In the genomic region with DNA sequence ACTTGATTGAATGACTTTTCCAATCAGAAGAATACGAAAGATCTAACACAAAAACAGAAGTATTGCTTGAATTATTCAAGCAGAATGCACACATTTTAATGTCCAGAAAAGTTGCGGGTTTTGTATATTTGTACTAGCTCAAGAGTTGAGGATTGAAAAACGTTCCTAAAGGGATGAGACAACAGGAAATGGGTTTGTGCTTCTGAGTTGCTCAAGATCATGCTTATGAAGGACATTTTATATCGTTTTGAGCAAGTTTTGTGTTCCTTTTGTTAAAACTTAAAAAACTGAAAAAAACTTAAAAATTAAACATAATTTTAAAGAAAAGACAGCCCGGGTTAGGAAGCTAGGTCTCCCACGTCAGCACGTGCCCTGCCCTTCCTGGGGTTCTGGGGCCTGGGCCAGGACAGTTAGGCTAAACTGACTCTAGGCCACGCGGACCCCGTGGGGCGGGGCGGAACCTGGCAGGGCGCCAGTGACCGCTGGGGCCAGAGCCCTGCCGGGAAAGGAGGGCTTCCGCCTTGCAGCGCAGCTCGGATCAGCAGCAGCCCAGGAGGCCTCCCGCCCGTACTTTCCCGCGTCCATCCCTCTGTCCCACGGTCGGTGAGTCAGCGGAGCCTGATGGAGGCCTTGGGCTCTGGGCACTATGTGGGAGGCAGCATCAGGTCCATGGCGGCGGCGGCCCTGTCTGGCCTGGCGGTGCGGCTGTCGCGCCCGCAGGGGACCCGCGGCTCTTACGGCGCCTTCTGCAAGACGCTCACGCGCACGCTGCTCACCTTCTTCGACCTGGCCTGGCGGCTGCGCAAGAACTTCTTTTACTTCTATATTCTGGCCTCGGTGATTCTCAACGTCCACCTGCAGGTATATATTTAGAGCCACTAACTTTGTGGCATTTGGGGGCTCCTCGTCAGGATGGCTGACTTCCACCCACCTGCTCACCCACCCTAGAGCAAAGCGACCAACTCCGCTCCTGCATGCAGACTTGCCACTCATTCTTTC, we compare ENCODE assay signal across 8 cellular contexts. TPM values are rescaled to one million over a fixed set of nuclear protein-coding genes. Genes with fewer than 3 reads are reported as not detected.
DNase-seq lines count a peak whose midpoint lies in the region; ATAC-seq, FAIRE-seq and TF ChIP-seq lines count a peak whose summit lies in the region.

A gene (plus strand): TSS at position 517 of the 999 bp plus-strand sequence. CDS start 105 bp downstream, at position 622.

- no peak within 1 kb of the TSS for H3K27ac ChIP-seq in keratinocyte (ENCODE audit: control insufficient read depth, insufficient read depth, low read length)
- H3K27ac ChIP-seq in spleen: peak within 1 kb of the TSS in 7 of 8 donors; percentile 35 to 76 (median 59)

- H3K4me3 ChIP-seq in bronchial epithelial cell (ENCODE audit: low read depth, low read length): peak within 1 kb of the TSS; percentile 18
- no peak within 1 kb of the TSS for H3K4me3 ChIP-seq in keratinocyte (ENCODE audit: control insufficient read depth in 2 of 3, extremely low read depth in 1 of 3, insufficient read depth in 2 of 3, low read depth in 1 of 3, low read length in 3 of 3)
- peak within 1 kb of the TSS; percentile 29 to 72 (median 38) for H3K4me3 ChIP-seq in spleen

- H3K9me3 Mint-ChIP-seq in T-helper 1 cell treated with Interleukin-12 subunit alpha and Interleukin-12 subunit beta and Interleukin-4 antibody, amounts not matched to agents 30 μg/mL and 1 μg/mL, for 36 hours: no peaks in the 10 kb centered on the region

- TF ChIP-seq CTCF in bronchial epithelial cell (IDR thresholded peaks at IDR 0.05; ENCODE audit: insufficient read depth, low read length, severe bottlenecking) (no peak), keratinocyte (optimal IDR thresholded peaks at IDR 0.05 in 1 of 3, IDR thresholded peaks at IDR 0.05 in 1 of 3, conservative IDR thresholded peaks at IDR 0.05 in 1 of 3; ENCODE audit: extremely low read depth in 1 of 3, insufficient read depth in 2 of 3, low read length in 3 of 3) (no peak), spleen (IDR thresholded peaks at IDR 0.05 in 8 of 11, conservative IDR thresholded peaks at IDR 0.05 in 3 of 11) (no peak)

- H4K20me1 ChIP-seq in keratinocyte (ENCODE audit: control insufficient read depth, extremely low read depth, insufficient read depth, low read length): no peaks in the 10 kb centered on the region

- peak within 1 kb of the TSS; percentile 61 for H3K27ac Mint-ChIP-seq in T-helper 1 cell treated with Interleukin-12 subunit alpha and Interleukin-12 subunit beta and Interleukin-4 antibody, amounts not matched to agents 30 μg/mL and 1 μg/mL, for 36 hours

- no peaks in the 10 kb centered on the region for H3K36me3 ChIP-seq in bronchial epithelial cell (ENCODE audit: control insufficient read depth, insufficient read depth, low read length)
- H3K36me3 ChIP-seq in keratinocyte (ENCODE audit: control insufficient read depth in 2 of 2, extremely low read depth in 1 of 2, insufficient read depth in 2 of 2, low read length in 2 of 2): no peaks in the 10 kb centered on the region
- H3K36me3 ChIP-seq in spleen: no peaks in the 10 kb centered on the region

- intact Hi-C loops in spleen (cut with DNase I; ENCODE audit: low total_unique reads): no loop called here

- no peaks in the 10 kb centered on the region for H3K36me3 Mint-ChIP-seq in T-helper 1 cell treated with Interleukin-12 subunit alpha and Interleukin-12 subunit beta and Interleukin-4 antibody, amounts not matched to agents 30 μg/mL and 1 μg/mL, for 36 hours (ENCODE audit: low read depth)

- H3K27me3 Mint-ChIP-seq in T-helper 1 cell treated with Interleukin-12 subunit alpha and Interleukin-12 subunit beta and Interleukin-4 antibody, amounts not matched to agents 30 μg/mL and 1 μg/mL, for 36 hours (ENCODE audit: low read depth): peaks cover 20% of the 10 kb centered on the region

- H3K4me1 Mint-ChIP-seq in T-helper 1 cell treated with Interleukin-12 subunit alpha and Interleukin-12 subunit beta and Interleukin-4 antibody, amounts not matched to agents 30 μg/mL and 1 μg/mL, for 36 hours (ENCODE audit: low read depth): peaks cover 6% of the 10 kb centered on the region

- no peaks in the 10 kb centered on the region for H3K79me2 ChIP-seq in keratinocyte (ENCODE audit: control insufficient read depth, insufficient read depth, low read length)

- ATAC-seq in HG02798 (IDR thresholded peaks at IDR 0.05; ENCODE audit: poor library complexity, unreplicated experiment) (peak; percentile 52), GM21737 (IDR thresholded peaks at IDR 0.05; ENCODE audit: unreplicated experiment) (no peak)

- WGBS in spleen, 5 donors: 3 to 36% (median 11%) methylated on average over 16 to 49 of the region's 49 CpGs

- H3K4me3 Mint-ChIP-seq in T-helper 1 cell treated with Interleukin-12 subunit alpha and Interleukin-12 subunit beta and Interleukin-4 antibody, amounts not matched to agents 30 μg/mL and 1 μg/mL, for 36 hours: peak within 1 kb of the TSS; percentile 79

- dilution Hi-C loops in keratinocyte (cut with MboI; ENCODE audit: extremely low pct_ligation_motif_present, low sequenced_read_pairs): no loop called here

- FAIRE-seq in bronchial epithelial cell (lab: Jason Lieb, UNC) (no peak), keratinocyte (lab: Jason Lieb, UNC) (no peak)

- H3K4me1 ChIP-seq in keratinocyte (ENCODE audit: control insufficient read depth, extremely low read depth, insufficient read depth, low read length) (no peaks in the 10 kb centered on the region), spleen (peaks cover 0 to 18% (median 4%) of the 10 kb centered on the region in 6 donors)

- H3K9me3 ChIP-seq in keratinocyte (ENCODE audit: control insufficient read depth, low read depth, low read length): no peaks in the 10 kb centered on the region
- H3K9me3 ChIP-seq in spleen: no peaks in the 10 kb centered on the region

- no peak within 1 kb of the TSS for H3K4me2 ChIP-seq in keratinocyte (ENCODE audit: control insufficient read depth, extremely low read depth, insufficient read depth, low read depth, low read length)

- no peaks in the 10 kb centered on the region for H3K9me1 ChIP-seq in keratinocyte (ENCODE audit: control insufficient read depth, extremely low read depth, insufficient read depth, low read length)

- no peaks in the 10 kb centered on the region for H3K27me3 ChIP-seq in bronchial epithelial cell (ENCODE audit: control insufficient read depth, insufficient read depth, low read length)
- H3K27me3 ChIP-seq in keratinocyte (ENCODE audit: control insufficient read depth, extremely low read depth, insufficient read depth, low read length): no peaks in the 10 kb centered on the region
- peaks cover 0 to 14% (median 5%) of the 10 kb centered on the region in 7 donors for H3K27me3 ChIP-seq in spleen (replicated peaks in 1 of 7)

- DNase-seq in GF-D8 (lab: John Stamatoyannopoulos, UW) (peak; percentile 22), bronchial epithelial cell (ENCODE audit: low read depth) (peak; percentile 45), keratinocyte (ENCODE audit: low read depth, low spot score) (no peak), spleen (peak; percentile 89), NCI-H2081 treated with DMSO at 0.1 percent for 48 hours (lab: John Stamatoyannopoulos, UW) (no peak)

- no peak within 1 kb of the TSS for H3K9ac ChIP-seq in keratinocyte (ENCODE audit: control insufficient read depth, extremely low read depth, insufficient read depth, low read length)

- peak within 1 kb of the TSS; percentile 37 for H2AFZ ChIP-seq in keratinocyte (ENCODE audit: control insufficient read depth, low read length)

- TF ChIP-seq POLR2A in spleen (IDR thresholded peaks at IDR 0.05): no peak

RNA-seq across cellular contexts. Expression of the gene that starts here (rescaled TPM):
- total RNA-seq in bronchial epithelial cell: not detected in 2 replicates
- polyA plus RNA-seq in keratinocyte: 0.04 TPM in 1 of 3 replicates, not detected in the others
- polyA plus RNA-seq in keratinocyte (2011; ENCODE audit: low read depth): not detected
- polyA plus RNA-seq in keratinocyte (2011; cell fraction: cytosol; rRNA removed): 0.05 TPM in 1 of 2 replicates, not detected in the other
- not detected in 2 replicates for polyA plus RNA-seq in keratinocyte (2011; cell fraction: nucleus; rRNA removed)
- polyA plus RNA-seq in keratinocyte (2012; ENCODE audit: low replicate concordance): not detected in 2 replicates
- not detected in 3 replicates for polyA minus RNA-seq in keratinocyte
- not detected for polyA minus RNA-seq in keratinocyte (2011; cell fraction: cytosol; rRNA and poly(A)+ RNA removed)
- polyA minus RNA-seq in keratinocyte (2011; cell fraction: nucleus; rRNA and poly(A)+ RNA removed): not detected in 2 replicates
- 10 to 100 TPM in 1 of 7 donors, 1 to 10 TPM in 6; 5.2 to 12.0 (median 6.5) TPM for total RNA-seq in spleen
- polyA plus RNA-seq in spleen: 10 to 100 TPM in 1 of 3 donors, 1 to 10 TPM in 2; 8.1 to 14.4 (median 9.5) TPM

Comparison
In these comparisons a context has a peak if more than half of its experiments do, and no peak if none do; other contexts are left out.
1. RNA of the gene that starts here (polyA plus RNA-seq): 8.1 to 14.4 TPM in spleen; 0.04 to 0.05 TPM in keratinocyte; every median in the first group is over 4 times any median in the second.
2. Peak in DNase-seq and H3K4me3 ChIP-seq in bronchial epithelial cell; RNA of the gene not detected or under 1 TPM.
3. DNase-seq: peak in GF-D8 (single experiment) and spleen (single experiment); none in keratinocyte (single experiment) and NCI-H2081 treated with DMSO at 0.1 percent for 48 hours (single experiment).
4. H3K4me3 ChIP-seq: peak in spleen (8 of 8); none in keratinocyte (0 of 3).